Comparison of ENCODE assay signal across 8 cellular contexts in genomic region chr1:35807614-35808375, GRCh38. TPM values are rescaled to one million over a fixed set of nuclear protein-coding genes. Genes with fewer than 3 reads are reported as not detected.
DNase-seq lines count a peak whose midpoint lies in the region; ATAC-seq and TF ChIP-seq lines count a peak whose summit lies in the region.

AGO4 (plus strand) TSS chr1:35808016; CDS start chr1:35808417, 401 bp downstream.

- 1 to 2% methylated on average over 42 to 62 of the region's 94 CpGs for WGBS in mesodermal cell (ENCODE audit: insufficient coverage in 2 of 2), 2 experiments

- peaks cover 35% of the 10 kb centered on the region for H3K4me1 Mint-ChIP-seq in activated T-cell treated with anti-CD3 and anti-CD28 coated beads, Interleukin-2, amount 50 U/mL, for 4 hours (ENCODE audit: low read depth)

- H3K9me3 ChIP-seq in mesodermal cell (ENCODE audit: control insufficient read depth, low read length): no peaks in the 10 kb centered on the region

- peak within 1 kb of the TSS; percentile 78 for H3K27ac ChIP-seq in mesodermal cell (ENCODE audit: low read depth, low read length, severe bottlenecking)

- no peaks in the 10 kb centered on the region for H3K27me3 Mint-ChIP-seq in activated T-cell treated with anti-CD3 and anti-CD28 coated beads, Interleukin-2, amount 50 U/mL, for 4 hours (ENCODE audit: low read depth)

- ATAC-seq in GM19438 (IDR thresholded peaks at IDR 0.05; ENCODE audit: low read depth, unreplicated experiment) (peak; percentile 41), esophagus mucosa (peak; percentile 47)
- peak; percentile 51 to 70 for ATAC-seq in activated T-cell treated with anti-CD3 and anti-CD28 coated beads, Interleukin-2, amount 50 U/mL, for 4 hours

- H3K4me3 Mint-ChIP-seq in activated T-cell treated with anti-CD3 and anti-CD28 coated beads, Interleukin-2, amount 50 U/mL, for 4 hours: peak within 1 kb of the TSS; percentile 92

- peaks cover 14% of the 10 kb centered on the region for H3K4me1 ChIP-seq in mesodermal cell (ENCODE audit: control insufficient read depth, insufficient read depth, low read length, poor library complexity, severe bottlenecking)

- H3K4me3 ChIP-seq in AG09309 (ENCODE audit: control insufficient read depth, low read depth, low read length) (peak within 1 kb of the TSS; percentile 59), mesodermal cell (ENCODE audit: extremely low read depth, insufficient read depth, low read length, poor library complexity, severe bottlenecking) (peak within 1 kb of the TSS; percentile 77)

- DNase-seq in AG09309 (ENCODE audit: low read depth) (no peak), NCI-H2227 (lab: John Stamatoyannopoulos, UW; ENCODE audit: unreplicated experiment) (peak; percentile 78), SIG-M5 treated with dmso at 0.1 percent for 504 hours (lab: John Stamatoyannopoulos, UW; ENCODE audit: unreplicated experiment) (no peak)
- peak; percentile 17 for DNase-seq in activated T-cell treated with anti-CD3 and anti-CD28 coated beads, Interleukin-2, amount 50 U/mL, for 4 hours
- peak; percentile 20 for DNase-seq in stimulated activated naive CD4-positive, alpha-beta T cell treated with Interleukin-2 at 50 U/mL for 16 hours (lab: John Stamatoyannopoulos, UW)

- TF ChIP-seq CTCF in AG09309 (IDR thresholded peaks at IDR 0.05; ENCODE audit: control insufficient read depth, insufficient read depth, low read depth, low read length, missing control alignments): no peak

- H3K36me3 Mint-ChIP-seq in activated T-cell treated with anti-CD3 and anti-CD28 coated beads, Interleukin-2, amount 50 U/mL, for 4 hours (ENCODE audit: insufficient read depth): no peaks in the 10 kb centered on the region

- peaks cover 3% of the 10 kb centered on the region for H3K36me3 ChIP-seq in mesodermal cell (ENCODE audit: control insufficient read depth, insufficient read depth, low read length)

- H3K9me3 Mint-ChIP-seq in activated T-cell treated with anti-CD3 and anti-CD28 coated beads, Interleukin-2, amount 50 U/mL, for 4 hours: no peaks in the 10 kb centered on the region

RNA-seq across cellular contexts. Expression of gene AGO4, which starts in this region (rescaled TPM):
- total RNA-seq in activated T-cell treated with anti-CD3 and anti-CD28 coated beads, Interleukin-2, amount 50 U/mL, for 4 hours: 1 to 10 TPM; 1.9 to 3.1 (median 2.9) TPM
- 5.6 TPM for total RNA-seq in esophagus mucosa
- polyA plus RNA-seq in mesodermal cell (2013, experiment 1 of 2): 23.1 TPM
- polyA plus RNA-seq in mesodermal cell (2013, experiment 2 of 2): 17.4 TPM

Comparison
In these comparisons a context has a peak if more than half of its experiments do, and no peak if none do; other contexts are left out.
1. DNase-seq: peak in NCI-H2227 (single experiment), activated T-cell treated with anti-CD3 and anti-CD28 coated beads, Interleukin-2, amount 50 U/mL, for 4 hours (single experiment) and stimulated activated naive CD4-positive, alpha-beta T cell treated with Interleukin-2 at 50 U/mL for 16 hours (single experiment); none in AG09309 (single experiment) and SIG-M5 treated with dmso at 0.1 percent for 504 hours (single experiment).
2. Peak in every context shown above with its lines, with median percentiles within 50 percentile points of each other: ATAC-seq.